ENCODE assay signal across 13 cellular contexts in genomic region chr11:69970785-69971535, GRCh38.
"Had no signal": no experiment of that assay in that cellular context is flagged by ENCODE, and none has a peak within 500 bp of the region (broad histone marks: within the 10 kb centered on the region; RNA-seq: fewer than 3 reads in every experiment).

No MANE protein-coding gene starts in this region.

- ATAC-seq: body of pancreas had no signal

- H3K4me3 ChIP-seq: body of pancreas, ovary, sigmoid colon, thoracic aorta had no signal

- H3K9me3 Mint-ChIP-seq: activated B cell treated with CpG ODN at 0.5 μM for 24 hours; activated CD4-positive, alpha-beta T cell treated with anti-CD3 and anti-CD28 coated beads, Interleukin-2, amount 10 ng/mL, durations not matched to agents 24 days and 14 days; activated naive CD8-positive, alpha-beta T cell treated with anti-CD3 and anti-CD28 coated beads for 36 hours; neural crest cell had no signal

- H3K4me1 ChIP-seq: sigmoid colon had no signal

- H3K27ac Mint-ChIP-seq: activated B cell treated with CpG ODN at 0.5 μM for 24 hours; activated CD4-positive, alpha-beta T cell treated with anti-CD3 and anti-CD28 coated beads, Interleukin-2, amount 10 ng/mL, durations not matched to agents 24 days and 14 days; activated naive CD8-positive, alpha-beta T cell treated with anti-CD3 and anti-CD28 coated beads for 36 hours had no signal

- H3K4me3 Mint-ChIP-seq: activated B cell treated with CpG ODN at 0.5 μM for 24 hours; activated CD4-positive, alpha-beta T cell treated with anti-CD3 and anti-CD28 coated beads, Interleukin-2, amount 10 ng/mL, durations not matched to agents 24 days and 14 days; activated naive CD8-positive, alpha-beta T cell treated with anti-CD3 and anti-CD28 coated beads for 36 hours; neural crest cell had no signal

- DNase-seq: activated B cell treated with CpG ODN at 0.5 μM for 24 hours; activated CD4-positive, alpha-beta T cell treated with anti-CD3 and anti-CD28 coated beads, Interleukin-2, amount 10 ng/mL, durations not matched to agents 24 days and 14 days; activated gamma-delta T cell treated with Interleukin-2 at 50 U/mL for 16 hours; activated naive CD8-positive, alpha-beta T cell treated with anti-CD3 and anti-CD28 coated beads for 36 hours; amygdala; body of pancreas; caudate nucleus; kidney; ovary; sigmoid colon; stimulated activated CD4-positive, alpha-beta T cell treated with anti-CD3 and anti-CD28 coated beads, Interleukin-1b, Interleukin-23, amount 100 ng/mL, for 48 hours had no signal

- H3K9me3 ChIP-seq: body of pancreas, ovary, thoracic aorta had no signal

- H3K27ac ChIP-seq: ovary, sigmoid colon had no signal

- H3K36me3 ChIP-seq: ovary, sigmoid colon, thoracic aorta had no signal

- H3K36me3 Mint-ChIP-seq: activated naive CD8-positive, alpha-beta T cell treated with anti-CD3 and anti-CD28 coated beads for 36 hours had no signal

- H3K27me3 ChIP-seq: body of pancreas, ovary had no signal
